In genomic region chr5:96595300-96596090, GRCh38 we compare ENCODE assay signal across 9 cellular contexts.
DNase-seq lines count a peak whose midpoint lies in the region; ATAC-seq, FAIRE-seq and TF ChIP-seq lines count a peak whose summit lies in the region.
"Had no signal": no experiment of that assay in that cellular context is flagged by ENCODE, and none has a peak within 500 bp of the region (broad histone marks: within the 10 kb centered on the region; RNA-seq: fewer than 3 reads in every experiment).

No MANE protein-coding gene starts in this region.

- TF ChIP-seq RAD21 in GM12878 (IDR thresholded peaks at IDR 0.05; ENCODE audit: insufficient read depth, low read depth, low read length): peak; percentile 50

- H3K9me3 ChIP-seq in GM12878 (replicated peaks; ENCODE audit: control insufficient read depth, insufficient read depth, low read length): no peaks in the 10 kb centered on the region

- 36% methylated on average over 6 of the region's 6 CpGs for WGBS in GM12878 (ENCODE audit: insufficient coverage, insufficient replicate concordance, low lambda C conversion rate, missing lambda C conversion rate)

- TF ChIP-seq POLR2A in GM12878 (IDR thresholded peaks at IDR 0.05; ENCODE audit: low read depth, low read length): no peak

- FAIRE-seq in GM12878 (lab: Jason Lieb, UNC): peak; percentile 85

- H2AFZ ChIP-seq in GM12878 (ENCODE audit: control insufficient read depth, low read depth, low read length): no peak overlapping the region

- no peak overlapping the region for H3K4me2 ChIP-seq in GM12878 (ENCODE audit: control insufficient read depth, insufficient read depth)

- peak; percentile 40 to 75 (median 57) for TF ChIP-seq CTCF in GM12878 (IDR thresholded peaks at IDR 0.05 in 2 of 3, conservative IDR thresholded peaks at IDR 0.05 in 1 of 3; ENCODE audit: control insufficient read depth in 2 of 3, extremely low read depth in 1 of 3, insufficient read depth in 1 of 3, low read depth in 3 of 3, low read length in 3 of 3)
- TF ChIP-seq CTCF in progenitor cell of endocrine pancreas (IDR thresholded peaks at IDR 0.05; ENCODE audit: unreplicated experiment): peak; percentile 45

- BruUV-seq in GM12878 (replicated peaks; lab: Mats Ljungman, UMichigan): no TSS peak

- no peak overlapping the region for H3K27ac ChIP-seq in GM12878 (ENCODE audit: control insufficient read depth, insufficient read depth)

- no peak overlapping the region for H3K4me3 Mint-ChIP-seq in activated T-cell treated with anti-CD3 and anti-CD28 coated beads, Interleukin-2, amount 50 U/mL, for 72 hours
- no peak overlapping the region for H3K4me3 Mint-ChIP-seq in progenitor cell of endocrine pancreas (ENCODE audit: low read depth)

- no peaks in the 10 kb centered on the region for H3K4me1 ChIP-seq in GM12878 (ENCODE audit: control insufficient read depth, insufficient read depth, low read length)

- H3K27me3 ChIP-seq in GM12878 (replicated peaks in 1 of 2; ENCODE audit: control insufficient read depth in 2 of 2, insufficient read depth in 2 of 2, low read length in 1 of 2): no peaks in the 10 kb centered on the region; a peak in 1 of 4 replicates

- CTCF ChIA-PET in GM12878 (lab: Yijun Ruan, JAX): interaction anchor here (0.6 to 15.3 kb wide), 19 partner anchors 8 to 808 kb away, joined by 3 to 360 read pairs (median 4); no protein-coding TSS in a partner anchor

- POLR2A ChIA-PET in GM12878 (lab: Charles Lee): interaction anchor here (0.5 kb wide), 1 partner anchor 180 kb away, joined by 3 read pairs; no protein-coding TSS in a partner anchor

- SMC1A ChIA-PET in GM12878 (lab: Charles Lee; ENCODE audit: uncharacterized antibody, unreplicated experiment): interaction anchor here (0.9 to 3.1 kb wide), 7 partner anchors 10 to 733 kb away, joined by 3 to 22 read pairs (median 4); no protein-coding TSS in a partner anchor

- no peak for TF ChIP-seq EP300 in GM12878 (IDR thresholded peaks at IDR 0.05; ENCODE audit: borderline replicate concordance in 1 of 2, control insufficient read depth in 1 of 2, low read depth in 2 of 2, low read length in 2 of 2)

- peak in 1 of 2 donors; percentile 32 for ATAC-seq in activated T-cell treated with anti-CD3 and anti-CD28 coated beads, Interleukin-2, amount 50 U/mL, for 72 hours (replicated peaks in 1 of 2)
- ATAC-seq in GM12878 (peak; percentile 75), sciatic nerve (no peak)

- no peaks in the 10 kb centered on the region for H3K36me3 ChIP-seq in GM12878 (ENCODE audit: control insufficient read depth in 2 of 2, insufficient read depth in 2 of 2, low read length in 1 of 2)

- intact Hi-C loops in GM12878 (cut with micrococcal nuclease; ENCODE audit: unreplicated experiment): no loop called here
- intact Hi-C loops in sciatic nerve (cut with DNase I): no loop called here

- RAD21 ChIA-PET in GM12878 (lab: Charles Lee; ENCODE audit: unreplicated experiment): interaction anchor here (1.0 kb wide), 1 partner anchor 251 kb away, joined by 3 read pairs; no protein-coding TSS in a partner anchor

- DNase-seq in activated T-cell treated with anti-CD3 and anti-CD28 coated beads, Interleukin-2, amount 50 U/mL, for 72 hours: peak; percentile 10 to 34
- DNase-seq in activated T-cell treated with anti-CD3 and anti-CD28 coated beads, Interleukin-2, amount 50 U/mL, for 1 hour: no peak
- DNase-seq in KBM-7: peak; percentile 46
- DNase-seq in GM12878 (ENCODE audit: low read depth, low spot score): no peak
- DNase-seq in progenitor cell of endocrine pancreas (ENCODE audit: low spot score, unreplicated experiment): no peak
- no peak for DNase-seq in sciatic nerve (ENCODE audit: low spot score)
- DNase-seq in retina: no peak
- DNase-seq in Ammon's horn (ENCODE audit: low spot score): no peak
- DNase-seq: stimulated activated CD4-positive, alpha-beta T cell treated with anti-CD3 and anti-CD28 coated beads, Interleukin-4, amount 100 ng/mL, for 1 hour had no signal

- in situ Hi-C loops in KBM-7 (cut with MboI; ENCODE audit: low pct_unique_long_range_greater_than_20kb, low sequenced_read_pairs): no loop called here
- in situ Hi-C loops in GM12878 (cut with MboI): loop anchor here (5.0 kb wide), 1 partner anchor 248 kb away; no protein-coding TSS in a partner anchor

- no peaks in the 10 kb centered on the region for H3K79me2 ChIP-seq in GM12878 (ENCODE audit: control insufficient read depth, insufficient read depth, low read length)

- H4K20me1 ChIP-seq in GM12878 (ENCODE audit: control insufficient read depth, insufficient read depth): no peaks in the 10 kb centered on the region

- no peaks in the 10 kb centered on the region for H3K36me3 Mint-ChIP-seq in activated T-cell treated with anti-CD3 and anti-CD28 coated beads, Interleukin-2, amount 50 U/mL, for 72 hours (ENCODE audit: insufficient read depth in 2 of 2)
- H3K36me3 Mint-ChIP-seq in progenitor cell of endocrine pancreas (ENCODE audit: insufficient read depth): no peaks in the 10 kb centered on the region

- peaks cover 10% of the 10 kb centered on the region for H3K4me1 Mint-ChIP-seq in activated T-cell treated with anti-CD3 and anti-CD28 coated beads, Interleukin-2, amount 50 U/mL, for 72 hours (ENCODE audit: low read depth)
- H3K4me1 Mint-ChIP-seq in progenitor cell of endocrine pancreas (ENCODE audit: low read depth): peaks cover 10% of the 10 kb centered on the region

- H3K27me3 Mint-ChIP-seq in activated T-cell treated with anti-CD3 and anti-CD28 coated beads, Interleukin-2, amount 50 U/mL, for 72 hours (ENCODE audit: low read depth): peaks cover 20% of the 10 kb centered on the region
- H3K27me3 Mint-ChIP-seq in progenitor cell of endocrine pancreas: no peaks in the 10 kb centered on the region

- H3K27ac Mint-ChIP-seq in activated T-cell treated with anti-CD3 and anti-CD28 coated beads, Interleukin-2, amount 50 U/mL, for 72 hours: peak overlapping the region; percentile 43
- H3K27ac Mint-ChIP-seq in progenitor cell of endocrine pancreas: no peak overlapping the region

- no peak overlapping the region for H3K4me3 ChIP-seq in GM12878

- no peaks in the 10 kb centered on the region for H3K9me3 Mint-ChIP-seq in activated T-cell treated with anti-CD3 and anti-CD28 coated beads, Interleukin-2, amount 50 U/mL, for 72 hours
- no peaks in the 10 kb centered on the region for H3K9me3 Mint-ChIP-seq in progenitor cell of endocrine pancreas (ENCODE audit: low read depth)

- H3K9ac ChIP-seq in GM12878 (ENCODE audit: control insufficient read depth, insufficient read depth, low read length): no peak overlapping the region

TF ChIP-seq in GM12878, 131 proteins besides CTCF, POLR2A, EP300 and RAD21:
- peak; percentile 41; the same call in 1 of the 2 replicates for TF ChIP-seq SMC3 (IDR thresholded peaks at IDR 0.05; ENCODE audit: borderline replicate concordance, low read length)
- TF ChIP-seq RELA (IDR thresholded peaks at IDR 0.05; ENCODE audit: borderline replicate concordance, partially characterized antibody): no peak
- TF ChIP-seq MXI1 (IDR thresholded peaks at IDR 0.05; ENCODE audit: low read depth, low read length): no peak
- TF ChIP-seq RBBP5 (conservative IDR thresholded peaks at IDR 0.05): no peak
- no peak for TF ChIP-seq RUNX3 (IDR thresholded peaks at IDR 0.05; ENCODE audit: low read length)

Comparison
In these comparisons a context has a peak if more than half of its experiments do, and no peak if none do; other contexts are left out.
1. DNase-seq: peak in activated T-cell treated with anti-CD3 and anti-CD28 coated beads, Interleukin-2, amount 50 U/mL, for 72 hours (2 of 2) and KBM-7 (single experiment); none in activated T-cell treated with anti-CD3 and anti-CD28 coated beads, Interleukin-2, amount 50 U/mL, for 1 hour (single experiment), GM12878 (single experiment), progenitor cell of endocrine pancreas (single experiment), sciatic nerve (single experiment), retina (single experiment) and Ammon's horn (single experiment).